Comparison of ENCODE assay signal across 18 cellular contexts in genomic region chr22:35116817-35117216, GRCh38. TPM values are rescaled to one million over a fixed set of nuclear protein-coding genes. Genes with fewer than 3 reads are reported as not detected.
"Had no signal": no experiment of that assay in that cellular context is flagged by ENCODE, and none has a peak within 500 bp of the region (broad histone marks: within the 10 kb centered on the region; RNA-seq: fewer than 3 reads in every experiment).

No MANE protein-coding gene starts in this region.

- H3K4me3 ChIP-seq: prostate gland, sigmoid colon, testis had no signal

- H3K27ac ChIP-seq: brain microvascular endothelial cell, prostate gland, sigmoid colon, testis had no signal

- H3K9me3 ChIP-seq: prostate gland, sigmoid colon, testis had no signal

- H3K36me3 ChIP-seq: brain microvascular endothelial cell, prostate gland, sigmoid colon had no signal

- H3K4me1 ChIP-seq: prostate gland, sigmoid colon, testis had no signal

- ATAC-seq: natural killer cell; stimulated activated naive CD8-positive, alpha-beta T cell treated with anti-CD3 and anti-CD28 coated beads, Interleukin-15, amount 100 ng/mL, for 72 hours; T-helper 17 cell had no signal

- H3K27me3 ChIP-seq: brain microvascular endothelial cell, sigmoid colon, testis had no signal

- DNase-seq: activated CD4-positive, alpha-beta T cell treated with anti-CD3 and anti-CD28 coated beads, Interleukin-2, amount 50 U/mL, for 1 hour; activated T-cell treated with anti-CD3 and anti-CD28 coated beads for 4 hours; amygdala; brain microvascular endothelial cell; erythroblast; mammary epithelial cell; natural killer cell; sigmoid colon; stimulated activated CD4-positive, alpha-beta T cell treated with anti-CD3 and anti-CD28 coated beads, Interleukin-12 subunit alpha, Interleukin-12 subunit beta, amount 100 ng/mL, for 4 hours; stimulated activated CD4-positive, alpha-beta T cell treated with anti-CD3 and anti-CD28 coated beads, Interleukin-4, amount 100 ng/mL, for 1 hour; stimulated activated naive CD8-positive, alpha-beta T cell treated with anti-CD3 and anti-CD28 coated beads, Interleukin-15, amount 100 ng/mL, for 72 hours; T-helper 17 cell; testis had no signal

RNA-seq across cellular contexts. Expression of gene ISX, which starts 50.9 kb away (rescaled TPM):
- total RNA-seq: activated CD8-positive, alpha-beta memory T cell treated with anti-CD3 and anti-CD28 coated beads for 36 hours; mammary epithelial cell; mononuclear cell; natural killer cell; omental fat pad; T-helper 17 cell; testis; ureter had no signal
- polyA plus RNA-seq: mammary epithelial cell had no signal
